ENCODE assay signal across 38 cellular contexts in genomic region chr3:115634052-115634451, GRCh38. TPM values are rescaled to one million over a fixed set of nuclear protein-coding genes. Genes with fewer than 3 reads are reported as not detected.
"Had no signal": no experiment of that assay in that cellular context is flagged by ENCODE, and none has a peak within 500 bp of the region (broad histone marks: within the 10 kb centered on the region; RNA-seq: fewer than 3 reads in every experiment).

No MANE protein-coding gene starts in this region.

- H3K27ac ChIP-seq: ascending aorta, cardiac muscle cell, VCaP had no signal

- H3K9me3 ChIP-seq: ascending aorta had no signal

- FAIRE-seq: bronchial epithelial cell, colon, TTC549 had no signal

- H3K9me3 Mint-ChIP-seq: activated B cell treated with CpG ODN at 0.5 μM for 24 hours; activated naive CD4-positive, alpha-beta T cell treated with anti-CD3 and anti-CD28 coated beads for 36 hours; activated naive CD4-positive, alpha-beta T cell treated with anti-CD3 and anti-CD28 coated beads, Interleukin-2, amount 50 U/mL, for 24 hours; activated naive CD8-positive, alpha-beta T cell treated with anti-CD3 and anti-CD28 coated beads, Interleukin-2, amount 50 U/mL, for 24 hours; activated T-cell treated with anti-CD3 and anti-CD28 coated beads, Interleukin-2, amount 50 U/mL, for 4 hours; activated T-helper 1 cell treated with anti-CD3 and anti-CD28 coated beads, Interleukin-12 subunit alpha, Interleukin-12 subunit beta, Interleukin-2, Interleukin-4 antibody, amounts not matched to agents 30 ng/mL and 10 ng/mL and 1 ng/mL, durations not matched to agents 14 hours and 24 hours and 36 hours; activated T-helper 17 cell treated with anti-CD3 and anti-CD28 coated beads, Interleukin-2, amount 50 U/mL, for 72 hours; central memory CD8-positive, alpha-beta T cell; T-helper 2 cell treated with Interferon-gamma antibody and Interleukin-4, amounts not matched to agents 5 μg/mL and 100 μg/mL, for 36 hours had no signal

- ATAC-seq: activated naive CD8-positive, alpha-beta T cell treated with anti-CD3 and anti-CD28 coated beads, Interleukin-2, amount 50 U/mL, for 24 hours; activated T-cell treated with anti-CD3 and anti-CD28 coated beads, Interleukin-2, amount 50 U/mL, for 4 hours; activated T-cell treated with anti-CD3 and anti-CD28 coated beads, Interleukin-2, amount 50 U/mL, for 72 hours; activated T-helper 17 cell treated with anti-CD3 and anti-CD28 coated beads, Interleukin-2, amount 50 U/mL, for 72 hours had no signal

- H3K4me3 ChIP-seq: ascending aorta, cardiac muscle cell had no signal

- H3K27me3 Mint-ChIP-seq: activated B cell treated with CpG ODN at 0.5 μM for 24 hours had no signal

- H3K36me3 ChIP-seq: ascending aorta, cardiac muscle cell had no signal

- H3K4me1 Mint-ChIP-seq: activated B cell treated with CpG ODN at 0.5 μM for 24 hours; activated naive CD4-positive, alpha-beta T cell treated with anti-CD3 and anti-CD28 coated beads, Interleukin-2, amount 50 U/mL, for 24 hours; activated T-helper 17 cell treated with anti-CD3 and anti-CD28 coated beads, Interleukin-2, amount 50 U/mL, for 72 hours; central memory CD8-positive, alpha-beta T cell had no signal

- DNase-seq: activated B cell treated with CpG ODN at 0.5 μM for 24 hours; activated CD4-positive, alpha-beta memory T cell treated with anti-CD3 and anti-CD28 coated beads, Interleukin-2, amount 10 ng/mL, durations not matched to agents 7 days and 5 days; activated CD4-positive, alpha-beta T cell treated with anti-CD3 and anti-CD28 coated beads for 48 hours; activated CD4-positive, alpha-beta T cell treated with anti-CD3 and anti-CD28 coated beads, Interleukin-2, amount 10 ng/mL, durations not matched to agents 7 days and 5 days; activated CD4-positive, alpha-beta T cell treated with anti-CD3 and anti-CD28 coated beads, Interleukin-2, amount 50 U/mL, for 48 hours; activated CD4-positive, CD25-positive, alpha-beta regulatory T cell treated with anti-CD3 and anti-CD28 coated beads, Interleukin-2, amount 50 U/mL, for 72 hours; activated CD8-positive, alpha-beta memory T cell treated with anti-CD3 and anti-CD28 coated beads, Interleukin-2, amount 50 U/mL, for 4 hours; activated effector memory CD4-positive, alpha-beta T cell treated with anti-CD3 and anti-CD28 coated beads, Interleukin-2, amount 50 U/mL, for 16 hours; activated gamma-delta T cell treated with Interleukin-2 at 50 U/mL for 16 hours; activated naive CD4-positive, alpha-beta T cell; activated naive CD4-positive, alpha-beta T cell treated with anti-CD3 and anti-CD28 coated beads for 36 hours; activated naive CD8-positive, alpha-beta T cell treated with anti-CD3 and anti-CD28 coated beads, Interleukin-2, amount 10 ng/mL, durations not matched to agents 7 days and 5 days; activated naive CD8-positive, alpha-beta T cell treated with anti-CD3 and anti-CD28 coated beads, Interleukin-2, amount 50 U/mL, for 24 hours; activated T-cell treated with anti-CD3 and anti-CD28 coated beads for 4 hours; activated T-cell treated with anti-CD3 and anti-CD28 coated beads, Interleukin-2, amount 50 U/mL, for 1 hour; activated T-cell treated with anti-CD3 and anti-CD28 coated beads, Interleukin-2, amount 50 U/mL, for 4 hours; activated T-cell treated with anti-CD3 and anti-CD28 coated beads, Interleukin-2, amount 50 U/mL, for 72 hours; amygdala; anterior cingulate cortex; caudate nucleus; cerebellar nuclear complex; T-helper 1 cell; T-helper 2 cell; T-helper 9 cell had no signal

- H3K4me1 ChIP-seq: ascending aorta had no signal

- H3K27ac Mint-ChIP-seq: activated B cell treated with CpG ODN at 0.5 μM for 24 hours; activated CD4-positive, alpha-beta memory T cell treated with anti-CD3 and anti-CD28 coated beads, Interleukin-2, amount 10 ng/mL, durations not matched to agents 7 days and 5 days; activated CD4-positive, alpha-beta T cell treated with anti-CD3 and anti-CD28 coated beads, Interleukin-2, amount 10 ng/mL, durations not matched to agents 7 days and 5 days; activated naive CD4-positive, alpha-beta T cell treated with anti-CD3 and anti-CD28 coated beads for 36 hours; activated naive CD4-positive, alpha-beta T cell treated with anti-CD3 and anti-CD28 coated beads, Interleukin-2, amount 50 U/mL, for 24 hours; activated naive CD8-positive, alpha-beta T cell; activated naive CD8-positive, alpha-beta T cell treated with anti-CD3 and anti-CD28 coated beads, Interleukin-2, amount 10 ng/mL, durations not matched to agents 7 days and 5 days; activated naive CD8-positive, alpha-beta T cell treated with anti-CD3 and anti-CD28 coated beads, Interleukin-2, amount 50 U/mL, for 24 hours; activated T-cell treated with anti-CD3 and anti-CD28 coated beads, Interleukin-2, amount 50 U/mL, for 72 hours; activated T-helper 1 cell treated with anti-CD3 and anti-CD28 coated beads, Interleukin-12 subunit alpha, Interleukin-12 subunit beta, Interleukin-2, Interleukin-4 antibody, amounts not matched to agents 30 ng/mL and 10 ng/mL and 1 ng/mL, durations not matched to agents 14 hours and 24 hours and 36 hours; activated T-helper 17 cell treated with anti-CD3 and anti-CD28 coated beads, Interleukin-2, amount 50 U/mL, for 72 hours; brain; T-helper 1 cell treated with Interleukin-12 subunit alpha and Interleukin-12 subunit beta and Interleukin-4 antibody, amounts not matched to agents 30 μg/mL and 1 μg/mL, for 36 hours; T-helper 2 cell treated with Interferon-gamma antibody and Interleukin-4, amounts not matched to agents 5 μg/mL and 100 μg/mL, for 36 hours had no signal

- H3K36me3 Mint-ChIP-seq: activated naive CD4-positive, alpha-beta T cell treated with anti-CD3 and anti-CD28 coated beads, Interleukin-2, amount 50 U/mL, for 24 hours had no signal

- H3K27me3 ChIP-seq: ascending aorta, cardiac muscle cell had no signal

- H3K4me3 Mint-ChIP-seq: activated B cell treated with CpG ODN at 0.5 μM for 24 hours; activated CD4-positive, alpha-beta memory T cell treated with anti-CD3 and anti-CD28 coated beads, Interleukin-2, amount 10 ng/mL, durations not matched to agents 7 days and 5 days; activated CD4-positive, alpha-beta T cell treated with anti-CD3 and anti-CD28 coated beads, Interleukin-2, amount 10 ng/mL, durations not matched to agents 7 days and 5 days; activated naive CD4-positive, alpha-beta T cell treated with anti-CD3 and anti-CD28 coated beads for 36 hours; activated naive CD4-positive, alpha-beta T cell treated with anti-CD3 and anti-CD28 coated beads, Interleukin-2, amount 50 U/mL, for 24 hours; activated naive CD8-positive, alpha-beta T cell; activated naive CD8-positive, alpha-beta T cell treated with anti-CD3 and anti-CD28 coated beads, Interleukin-2, amount 10 ng/mL, durations not matched to agents 7 days and 5 days; activated naive CD8-positive, alpha-beta T cell treated with anti-CD3 and anti-CD28 coated beads, Interleukin-2, amount 50 U/mL, for 24 hours; activated T-cell treated with anti-CD3 and anti-CD28 coated beads, Interleukin-2, amount 50 U/mL, for 4 hours; activated T-cell treated with anti-CD3 and anti-CD28 coated beads, Interleukin-2, amount 50 U/mL, for 72 hours; activated T-helper 1 cell treated with anti-CD3 and anti-CD28 coated beads, Interleukin-12 subunit alpha, Interleukin-12 subunit beta, Interleukin-2, Interleukin-4 antibody, amounts not matched to agents 30 ng/mL and 10 ng/mL and 1 ng/mL, durations not matched to agents 14 hours and 24 hours and 36 hours; activated T-helper 17 cell treated with anti-CD3 and anti-CD28 coated beads, Interleukin-2, amount 50 U/mL, for 72 hours; brain; central memory CD8-positive, alpha-beta T cell; T-helper 1 cell treated with Interleukin-12 subunit alpha and Interleukin-12 subunit beta and Interleukin-4 antibody, amounts not matched to agents 30 μg/mL and 1 μg/mL, for 36 hours; T-helper 2 cell treated with Interferon-gamma antibody and Interleukin-4, amounts not matched to agents 5 μg/mL and 100 μg/mL, for 36 hours had no signal

RNA-seq across cellular contexts. Expression of gene GAP43, which starts 10.7 kb away (rescaled TPM):
- total RNA-seq: activated B cell treated with CpG ODN at 0.5 μM for 24 hours; activated CD4-positive, alpha-beta memory T cell treated with anti-CD3 and anti-CD28 coated beads, Interleukin-2, amount 10 ng/mL, durations not matched to agents 7 days and 5 days; activated CD4-positive, alpha-beta T cell treated with anti-CD3 and anti-CD28 coated beads, Interleukin-2, amount 10 ng/mL, durations not matched to agents 7 days and 5 days; activated naive CD8-positive, alpha-beta T cell treated with anti-CD3 and anti-CD28 coated beads, Interleukin-2, amount 10 ng/mL, durations not matched to agents 7 days and 5 days; activated T-cell treated with anti-CD3 and anti-CD28 coated beads, Interleukin-2, amount 50 U/mL, for 4 hours; activated T-cell treated with anti-CD3 and anti-CD28 coated beads, Interleukin-2, amount 50 U/mL, for 72 hours; activated T-helper 1 cell treated with anti-CD3 and anti-CD28 coated beads, Interleukin-12 subunit alpha, Interleukin-12 subunit beta, Interleukin-2, Interleukin-4 antibody, amounts not matched to agents 30 ng/mL and 10 ng/mL and 1 ng/mL, durations not matched to agents 14 hours and 24 hours and 36 hours; activated T-helper 17 cell treated with anti-CD3 and anti-CD28 coated beads, Interleukin-2, amount 50 U/mL, for 72 hours; bronchial epithelial cell had no signal
